ENCODE assay signal across 9 cellular contexts in genomic region chr1:183194527-183195145, GRCh38. TPM values are rescaled to one million over a fixed set of nuclear protein-coding genes. Genes with fewer than 3 reads are reported as not detected.
DNase-seq lines count a peak whose midpoint lies in the region; ATAC-seq, FAIRE-seq and TF ChIP-seq lines count a peak whose summit lies in the region.
"Had no signal": no experiment of that assay in that cellular context is flagged by ENCODE, and none has a peak within 500 bp of the region (broad histone marks: within the 10 kb centered on the region; RNA-seq: fewer than 3 reads in every experiment).

No MANE protein-coding gene starts in this region.

- H4K5ac ChIP-seq in H1 (ENCODE audit: insufficient read length, low read depth, low read length) = no peak overlapping the region

- H3K23me2 ChIP-seq in H1 (ENCODE audit: low read depth, low read length) = no peaks in the 10 kb centered on the region; the same call in 1 of the 2 replicates

- H3K23ac ChIP-seq in H1 (ENCODE audit: insufficient read length) = no peak overlapping the region

- H2BK120ac ChIP-seq in H1 (replicated peaks; ENCODE audit: low read depth, low read length) = no peak overlapping the region

- H3K27me3 ChIP-seq in H1 (replicated peaks in 1 of 4; ENCODE audit: control insufficient read depth in 3 of 4, extremely low read depth in 1 of 4, insufficient read depth in 3 of 4, low read length in 3 of 4) = no peaks in the 10 kb centered on the region

- H4K8ac ChIP-seq in H1 (ENCODE audit: extremely low read depth, insufficient read depth, low read length) = no peak overlapping the region

- H3K4me3 ChIP-seq in H1 (ENCODE audit: extremely low read depth in 1 of 4, insufficient read depth in 2 of 4, low read depth in 3 of 4, low read length in 4 of 4) = no peak overlapping the region
- H3K4me3 ChIP-seq: lung had no signal

- H3K18ac ChIP-seq in H1 (ENCODE audit: extremely low read depth, low read length) = no peak overlapping the region

- H3K56ac ChIP-seq in H1 (replicated peaks; ENCODE audit: insufficient read length, low read depth, low read length) = no peak overlapping the region

- POLR2A ChIA-PET in H1 (lab: Charles Lee; ENCODE audit: partially characterized antibody) = no interaction called here

- H2AFZ ChIP-seq in H1 (ENCODE audit: low read length) = no peak overlapping the region

- H3K14ac ChIP-seq in H1 (ENCODE audit: insufficient read length) = no peak overlapping the region

- no peak for TF ChIP-seq RAD21 in H1 (IDR thresholded peaks at IDR 0.05 in 1 of 2, conservative IDR thresholded peaks at IDR 0.05 in 1 of 2; ENCODE audit: low read depth in 2 of 2, low read length in 2 of 2)

- H2AK5ac ChIP-seq in H1 (ENCODE audit: low read depth, low read length) = no peak overlapping the region

- H3K4ac ChIP-seq in H1 (replicated peaks; ENCODE audit: insufficient read length, low read depth, low read length) = no peak overlapping the region

- H2BK20ac ChIP-seq in H1 (ENCODE audit: low read length) = no peak overlapping the region

- DNase-seq in H1 (ENCODE audit: low read depth in 1 of 2, low spot score in 2 of 2) = no peak
- no peak for DNase-seq in islet precursor cell
- no peak for DNase-seq in HuH-7.5 (ENCODE audit: low spot score)
- no peak for DNase-seq in middle frontal gyrus (ENCODE audit: extremely low spot score, low spot score)
- DNase-seq in activated CD4-positive, alpha-beta T cell treated with anti-CD3 and anti-CD28 coated beads, Interleukin-2, amount 50 U/mL, for 4 hours = no peak

- H2BK15ac ChIP-seq in H1 (ENCODE audit: low read length) = no peak overlapping the region

- H2BK12ac ChIP-seq in H1 (ENCODE audit: low read depth, low read length) = peak overlapping the region; percentile 23; the same call in 1 of the 2 replicates

- H3K4me2 ChIP-seq in H1 (ENCODE audit: insufficient read depth in 1 of 2, low read depth in 2 of 2, low read length in 2 of 2) = peak overlapping the region; percentile 5 to 32; a peak in 1 of 4 replicates

- 88% methylated on average over 1 of the region's 1 CpG; no CpG with 5 or more reads in 1 of the 2 experiments for WGBS in H1 (ENCODE audit: extremely low coverage in 1 of 2, insufficient coverage in 1 of 2, insufficient read length in 1 of 2, insufficient replicate concordance in 2 of 2, low coverage in 1 of 2, low lambda C conversion rate in 2 of 2, missing lambda C conversion rate in 1 of 2), 2 experiments

- TF ChIP-seq POLR2A in H1 (IDR thresholded peaks at IDR 0.05; ENCODE audit: control extremely low read depth in 1 of 2, low read depth in 2 of 2, low read length in 2 of 2) = no peak

- no peak for TF ChIP-seq EP300 in H1 (IDR thresholded peaks at IDR 0.05; ENCODE audit: borderline replicate concordance in 1 of 2, low read depth in 2 of 2, low read length in 2 of 2)

- H4K91ac ChIP-seq in H1 (replicated peaks; ENCODE audit: insufficient read length, low read length) = peak overlapping the region; percentile 48

- H3K4me1 ChIP-seq in H1 (replicated peaks in 1 of 4; ENCODE audit: control insufficient read depth in 3 of 4, insufficient read depth in 4 of 4, low read length in 3 of 4) = peaks cover 5 to 11% (median 8%) of the 10 kb centered on the region in 4 experiments; a peak in 6 of 7 replicates

- H2BK5ac ChIP-seq in H1 (ENCODE audit: low read depth, low read length) = peak overlapping the region; percentile 41; the same call in 1 of the 2 replicates

- no peaks in the 10 kb centered on the region for H3K9me3 ChIP-seq in H1 (ENCODE audit: insufficient read depth in 2 of 2, low read depth in 1 of 2, low read length in 1 of 2)

- no peaks in the 10 kb centered on the region for H3K79me1 ChIP-seq in H1 (ENCODE audit: low read depth, low read length)

- no peak for TF ChIP-seq CTCF in H1 (IDR thresholded peaks at IDR 0.05; ENCODE audit: control extremely low read depth in 1 of 3, insufficient read depth in 1 of 3, low read depth in 1 of 3, low read length in 3 of 3)

- FAIRE-seq in H1 (lab: Jason Lieb, UNC) = no peak

- ATAC-seq in GM18499 (IDR thresholded peaks at IDR 0.05; ENCODE audit: insufficient read depth, unreplicated experiment) = peak; percentile 86
- peak; percentile 94 for ATAC-seq in GM21526 (IDR thresholded peaks at IDR 0.05; ENCODE audit: low FRiP score, unreplicated experiment)
- ATAC-seq in HG03521 (IDR thresholded peaks at IDR 0.05; ENCODE audit: unreplicated experiment) = peak; percentile 92

- peak overlapping the region; percentile 9; the same call in 1 of the 2 replicates for H3K27ac ChIP-seq in H1 (ENCODE audit: low read depth, low read length)

- no peaks in the 10 kb centered on the region for H3K36me3 ChIP-seq in H1 (ENCODE audit: control insufficient read depth in 2 of 4, insufficient read depth in 4 of 4, low read length in 3 of 4)

- no peaks in the 10 kb centered on the region for H3K79me2 ChIP-seq in H1 (ENCODE audit: control insufficient read depth in 1 of 2, insufficient read depth in 2 of 2, low read length in 2 of 2)

- no peaks in the 10 kb centered on the region for H4K20me1 ChIP-seq in H1 (replicated peaks in 1 of 2; ENCODE audit: control insufficient read depth in 1 of 2, insufficient read depth in 2 of 2, low read length in 2 of 2)

- CTCF ChIA-PET in H1 (lab: Charles Lee; ENCODE audit: partially characterized antibody) = interaction anchor here (0.6 to 1.6 kb wide), 4 partner anchors 8 to 58 kb away, joined by 3 to 4 read pairs (median 4); partner anchors contain the start of gene LAMC2

- H3K9ac ChIP-seq in H1 (replicated peaks in 1 of 4; ENCODE audit: extremely low read depth in 1 of 4, low read depth in 3 of 4, low read length in 3 of 4) = no peak overlapping the region

TF ChIP-seq in H1, 55 proteins besides CTCF, POLR2A, EP300 and RAD21:
- TF ChIP-seq TEAD4 (IDR thresholded peaks at IDR 0.05; ENCODE audit: low read depth, low read length) (peak; percentile 76), CHD1 (IDR thresholded peaks at IDR 0.05; ENCODE audit: low read depth, low read length) (no peak), SP2 (IDR thresholded peaks at IDR 0.05; ENCODE audit: low read length) (no peak), HDAC6 (IDR thresholded peaks at IDR 0.05; ENCODE audit: low read depth, low read length) (no peak), POLR2AphosphoS5 (IDR thresholded peaks at IDR 0.05; ENCODE audit: low read depth, low read length) (no peak), HDAC2 (IDR thresholded peaks at IDR 0.05; ENCODE audit: borderline replicate concordance in 1 of 2, low read depth in 2 of 2, low read length in 2 of 2) (0 out of 4 replicates have a peak, but pooled peaks of 1 of the 2 experiments have one; percentile 65)

RNA-seq across cellular contexts. Expression of gene LAMC2, which starts 8.6 kb away (rescaled TPM):
- total RNA-seq in H1 (2021; fragmentation: NEBNext Ultra II Directional; extraction: Animal tissue kit (Norgen Biotek cat#: 25700)) = 12.9 and 13.0 TPM in 2 replicates
- polyA plus RNA-seq in H1 (2011; rRNA removed) = 4.6 and 5.2 TPM in 2 replicates
- 6.2 TPM for polyA plus RNA-seq in H1 (2011; cell fraction: cytosol; rRNA removed)
- polyA plus RNA-seq in H1 (2011; cell fraction: nucleus; rRNA removed) = 9.3 TPM
- 7.5 to 8.7 TPM (median 8.5 TPM) in 4 replicates for polyA plus RNA-seq in H1 (2012, experiment 1 of 2)
- polyA plus RNA-seq in H1 (2012, experiment 2 of 2) = 1.5 TPM
- polyA plus RNA-seq in H1 (2013, experiment 1 of 2) = 14.3 TPM
- polyA plus RNA-seq in H1 (2013, experiment 2 of 2) = 13.5 TPM
- 11.9 and 16.9 TPM in 2 replicates for polyA minus RNA-seq in H1 (2011; rRNA and poly(A)+ RNA removed)
- polyA minus RNA-seq in H1 (2011; cell fraction: cytosol; rRNA and poly(A)+ RNA removed) = 5.7 TPM
- 7.2 TPM for polyA minus RNA-seq in H1 (2011; cell fraction: nucleus; rRNA and poly(A)+ RNA removed)
